Comparison of ENCODE assay signal across 23 cellular contexts in genomic region chr10:121949052-121949451, GRCh38.
"Had no signal": no experiment of that assay in that cellular context is flagged by ENCODE, and none has a peak within 500 bp of the region (broad histone marks: within the 10 kb centered on the region; RNA-seq: fewer than 3 reads in every experiment).

No MANE protein-coding gene starts in this region.

- H3K9me3 ChIP-seq: colonic mucosa, esophagus squamous epithelium, gastroesophageal sphincter, heart right ventricle, left lung, lower lobe of right lung, mucosa of descending colon had no signal

- H3K27me3 ChIP-seq: colonic mucosa, esophagus squamous epithelium, gastroesophageal sphincter, heart right ventricle, left lung had no signal

- H3K4me1 ChIP-seq: colonic mucosa, esophagus squamous epithelium, heart right ventricle, left lung, lower lobe of right lung had no signal

- H3K4me3 ChIP-seq: colonic mucosa, esophagus squamous epithelium, gastroesophageal sphincter, heart right ventricle, left lung, lower lobe of right lung, mucosa of descending colon had no signal

- FAIRE-seq: endometrium, keratinocyte had no signal

- H3K36me3 ChIP-seq: colonic mucosa had no signal

- H3K27ac ChIP-seq: colonic mucosa, epithelial cell of prostate, esophagus squamous epithelium, gastroesophageal sphincter, heart right ventricle, left lung, lower lobe of right lung had no signal

- DNase-seq: colonic mucosa; cortex of kidney; effector CD8-positive, alpha-beta T cell; effector memory CD8-positive, alpha-beta T cell; endodermal cell; erythroblast; esophagus squamous epithelium; foreskin fibroblast; foreskin melanocyte; glutamatergic neuron; heart right ventricle; hippocampal formation; left cardiac atrium; left lung; left ventricle myocardium superior; lower lobe of right lung; mesenchymal stem cell; mucosa of descending colon had no signal

- ATAC-seq: effector memory CD8-positive, alpha-beta T cell; esophagus mucosa; gastroesophageal sphincter; heart right ventricle; left cardiac atrium; left lung; left ventricle myocardium superior; mucosa of descending colon had no signal
